In genomic region chr20:50724851-50725721, GRCh38 we compare ENCODE assay signal across 8 cellular contexts. TPM values are rescaled to one million over a fixed set of nuclear protein-coding genes. Genes with fewer than 3 reads are reported as not detected.
DNase-seq lines count a peak whose midpoint lies in the region; ATAC-seq and TF ChIP-seq lines count a peak whose summit lies in the region.

No MANE protein-coding gene starts in this region.

- WGBS in lung, 2 donors, result 55 to 78% methylated on average over 14 of the region's 14 CpGs

- H3K9me3 ChIP-seq in lung (ENCODE audit: control insufficient read depth in 2 of 2, insufficient read depth in 1 of 2, low read length in 1 of 2), result no peaks in the 10 kb centered on the region

- no peaks in the 10 kb centered on the region for H3K27me3 ChIP-seq in brain microvascular endothelial cell (replicated peaks)
- no peaks in the 10 kb centered on the region for H3K27me3 ChIP-seq in lung (ENCODE audit: control insufficient read depth, insufficient read depth)

- DNase-seq in Caki2 (ENCODE audit: low read depth) (peak; percentile 98), NCI-H82 treated with DMSO at 0.1 percent for 48 hours (lab: John Stamatoyannopoulos, UW; ENCODE audit: unreplicated experiment) (peak; percentile 97), brain microvascular endothelial cell (peak; percentile 98), lung (ENCODE audit: low spot score) (peak; percentile 73), 8988T (no peak), chondrocyte (ENCODE audit: low spot score) (no peak)
- DNase-seq in stimulated activated CD8-positive, alpha-beta memory T cell treated with anti-CD3 and anti-CD28 coated beads, Interleukin-4, amount 100 ng/mL, for 24 hours (ENCODE audit: low read depth), result peak; percentile 69

- H3K4me1 Mint-ChIP-seq in chondrocyte (ENCODE audit: low read depth), result peaks cover 13% of the 10 kb centered on the region

- H3K9me3 Mint-ChIP-seq in chondrocyte (ENCODE audit: low read depth), result no peaks in the 10 kb centered on the region

- H3K4me1 ChIP-seq in lung (ENCODE audit: control insufficient read depth in 2 of 2, insufficient read depth in 2 of 2, low read length in 2 of 2), result peaks cover 7 to 16% of the 10 kb centered on the region in 2 donors

- no peak overlapping the region for H3K4me3 Mint-ChIP-seq in chondrocyte (ENCODE audit: unreplicated experiment)

- H3K27ac ChIP-seq in brain microvascular endothelial cell (peak overlapping the region; percentile 80), lung (ENCODE audit: low read depth in 1 of 2, low read length in 1 of 2) (peak overlapping the region; percentile 28 to 85)

- in situ Hi-C loops in Caki2 (cut with HindIII; ENCODE audit: low pct_unique_long_range_greater_than_20kb, low sequenced_read_pairs), result no loop called here
- in situ Hi-C loops in brain microvascular endothelial cell (cut with HindIII; ENCODE audit: low pct_ligation_motif_present, low sequenced_read_pairs), result no loop called here

- H3K27me3 Mint-ChIP-seq in chondrocyte (ENCODE audit: low read depth), result no peaks in the 10 kb centered on the region

- H3K4me3 ChIP-seq in brain microvascular endothelial cell (ENCODE audit: low read depth, low read length), result no peak overlapping the region
- no peak overlapping the region for H3K4me3 ChIP-seq in lung

- ATAC-seq in lung (ENCODE audit: insufficient read depth, low FRiP score) (peak; percentile 86), HG03439 (IDR thresholded peaks at IDR 0.05; ENCODE audit: unreplicated experiment) (no peak)

- H3K27ac Mint-ChIP-seq in chondrocyte (ENCODE audit: unreplicated experiment), result no peak overlapping the region

- no peaks in the 10 kb centered on the region for H3K36me3 ChIP-seq in brain microvascular endothelial cell (replicated peaks)
- H3K36me3 ChIP-seq in lung (ENCODE audit: control insufficient read depth in 2 of 2, insufficient read depth in 2 of 2, low read length in 2 of 2), result no peaks in the 10 kb centered on the region

- H3K36me3 Mint-ChIP-seq in chondrocyte (ENCODE audit: low read depth), result no peaks in the 10 kb centered on the region

- TF ChIP-seq CTCF in brain microvascular endothelial cell (IDR thresholded peaks at IDR 0.05; ENCODE audit: low read depth, low read length, missing control alignments) (no peak), lung (IDR thresholded peaks at IDR 0.05; ENCODE audit: control extremely low read depth, extremely low read depth) (no peak), chondrocyte (IDR thresholded peaks at IDR 0.05) (no peak)

RNA-seq across cellular contexts. Expression of gene PARD6B, which starts 6.3 kb away (rescaled TPM):
- 58.6 and 82.5 TPM in 2 replicates for total RNA-seq in Caki2 (2014; rRNA removed; shearing (Covaris generic); ENCODE audit: low replicate concordance)
- total RNA-seq in lung, result 10 to 100 TPM; 38.1 to 41.8 TPM
- 10 to 100 TPM in 1 of 2 donors, 1 to 10 TPM in 1; 2.0 to 13.4 TPM for polyA plus RNA-seq in lung
- total RNA-seq in chondrocyte, result 0.34 to 2.2 TPM (median 1.1 TPM) in 3 replicates

RNA-seq across cellular contexts. Expression of gene RIPOR3, which starts 33.7 kb away (rescaled TPM):
- total RNA-seq in Caki2 (2014; rRNA removed; shearing (Covaris generic); ENCODE audit: low replicate concordance), result 0.38 and 0.47 TPM in 2 replicates
- total RNA-seq in lung (1 to 10 TPM; 4.3 to 7.9 TPM), chondrocyte (0.12 TPM in 1 of 3 replicates, not detected in the others)
- 1 to 10 TPM; 7.4 to 9.9 TPM for polyA plus RNA-seq in lung

Comparison
In these comparisons a context has a peak if more than half of its experiments do, and no peak if none do; other contexts are left out.
1. DNase-seq: peak in Caki2 (single experiment), NCI-H82 treated with DMSO at 0.1 percent for 48 hours (single experiment), brain microvascular endothelial cell (single experiment), lung (single experiment) and stimulated activated CD8-positive, alpha-beta memory T cell treated with anti-CD3 and anti-CD28 coated beads, Interleukin-4, amount 100 ng/mL, for 24 hours (single experiment); none in 8988T (single experiment) and chondrocyte (single experiment).
2. RNA of gene PARD6B, which starts 6.3 kb away (total RNA-seq): 58.6 to 82.5 TPM in Caki2 and 38.1 to 41.8 TPM in lung; 0.34 to 2.2 TPM in chondrocyte; every median in the first group is over 10 times any median in the second.